In the genomic region with DNA sequence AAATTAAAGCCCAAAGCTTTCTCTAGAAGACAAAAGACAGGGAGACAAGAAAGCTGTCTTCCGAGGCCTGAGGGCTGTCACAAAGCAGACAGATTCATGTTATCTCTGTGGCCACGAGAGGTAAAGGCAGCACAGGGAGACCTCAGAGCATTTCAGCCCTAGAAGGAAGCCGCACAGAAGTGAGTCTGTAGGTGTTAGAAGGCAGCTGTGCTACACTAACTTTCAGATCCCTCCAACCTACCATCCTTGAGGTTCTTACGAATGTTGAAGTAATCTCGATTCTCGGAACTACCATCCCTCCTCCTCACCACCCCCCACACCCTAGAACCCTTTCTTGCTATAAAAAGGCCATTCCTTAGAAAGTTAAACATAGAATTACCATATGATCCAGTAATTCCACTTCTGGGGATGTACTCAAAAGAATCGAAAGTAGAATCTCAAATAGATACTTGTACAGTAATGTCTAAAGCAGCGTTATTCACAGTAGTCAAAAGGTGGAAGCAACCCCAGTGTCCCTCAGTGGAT, we compare ENCODE assay signal across 8 cellular contexts. TPM values are rescaled to one million over a fixed set of nuclear protein-coding genes. Genes with fewer than 3 reads are reported as not detected.
DNase-seq lines count a peak whose midpoint lies in the region; ATAC-seq and TF ChIP-seq lines count a peak whose summit lies in the region.

No MANE protein-coding gene starts in this region.

- CTCF ChIA-PET in MCF 10A (lab: Yijun Ruan, JAX) = interaction anchor here (1.4 kb wide), 1 partner anchor 23 kb away, joined by 7 read pairs; no protein-coding TSS in a partner anchor

- no peaks in the 10 kb centered on the region for H3K36me3 Mint-ChIP-seq in CD4-positive, CD25-positive, alpha-beta regulatory T cell
- H3K36me3 Mint-ChIP-seq in IgD-negative memory B cell = peaks cover 3% of the 10 kb centered on the region
- H3K36me3 Mint-ChIP-seq in MCF 10A (ENCODE audit: insufficient read depth, unreplicated experiment) = no peaks in the 10 kb centered on the region

- peak; percentile 88 to 93 for ATAC-seq in CD4-positive, CD25-positive, alpha-beta regulatory T cell (ENCODE audit: low read depth in 2 of 2)
- ATAC-seq in GM21423 (IDR thresholded peaks at IDR 0.05; ENCODE audit: unreplicated experiment) = peak; percentile 67

- BruUV-seq in MCF 10A (replicated peaks; lab: Mats Ljungman, UMichigan) = no TSS peak

- no peaks in the 10 kb centered on the region for H3K9me3 ChIP-seq in CD4-positive, CD25-positive, alpha-beta regulatory T cell (ENCODE audit: control insufficient read depth in 2 of 2, low read length in 2 of 2)

- peak overlapping the region; percentile 88 to 97 (median 90) for H3K27ac Mint-ChIP-seq in CD4-positive, CD25-positive, alpha-beta regulatory T cell
- peak overlapping the region; percentile 65 to 89 (median 85) for H3K27ac Mint-ChIP-seq in IgD-negative memory B cell
- H3K27ac Mint-ChIP-seq in MCF 10A (ENCODE audit: low read depth, unreplicated experiment) = no peak overlapping the region

- H3K27me3 ChIP-seq in CD4-positive, CD25-positive, alpha-beta regulatory T cell (ENCODE audit: control insufficient read depth, insufficient read depth, low read length) = no peaks in the 10 kb centered on the region

- POLR2A ChIA-PET in MCF 10A (lab: Yijun Ruan, JAX) = interaction anchor here (1.0 kb wide), 1 partner anchor 21 kb away, joined by 4 read pairs; the partner anchor contains the start of gene LYST

- no peaks in the 10 kb centered on the region for H3K36me3 ChIP-seq in CD4-positive, CD25-positive, alpha-beta regulatory T cell (ENCODE audit: control insufficient read depth, insufficient read depth, low read length)

- H3K27me3 Mint-ChIP-seq in CD4-positive, CD25-positive, alpha-beta regulatory T cell = no peaks in the 10 kb centered on the region
- H3K27me3 Mint-ChIP-seq in IgD-negative memory B cell = no peaks in the 10 kb centered on the region
- no peaks in the 10 kb centered on the region for H3K27me3 Mint-ChIP-seq in MCF 10A (ENCODE audit: insufficient read depth, unreplicated experiment)

- TF ChIP-seq CTCF in MCF 10A (IDR thresholded peaks at IDR 0.05; ENCODE audit: unreplicated experiment) = no peak

- peak; percentile 9 to 88 (median 50) for DNase-seq in CD4-positive, CD25-positive, alpha-beta regulatory T cell
- peak; percentile 26 for DNase-seq in activated naive CD8-positive, alpha-beta T cell treated with anti-CD3 and anti-CD28 coated beads, Interleukin-2, amount 50 U/mL, for 16 hours (ENCODE audit: low read depth, low spot score)
- no peak for DNase-seq in KBM-7
- no peak for DNase-seq in UCSD-AML1 (lab: John Stamatoyannopoulos, UW; ENCODE audit: unreplicated experiment)
- DNase-seq in C1 segment of cervical spinal cord (lab: John Stamatoyannopoulos, UW) = no peak
- no peak for DNase-seq in MCF 10A (ENCODE audit: unreplicated experiment)

- intact Hi-C loops in MCF 10A (cut with micrococcal nuclease) = no loop called here

- in situ Hi-C loops in KBM-7 (cut with MboI; ENCODE audit: low pct_unique_long_range_greater_than_20kb, low sequenced_read_pairs) = no loop called here

- peaks cover 11% of the 10 kb centered on the region for H3K4me1 ChIP-seq in CD4-positive, CD25-positive, alpha-beta regulatory T cell (ENCODE audit: control insufficient read depth, insufficient read depth, low read length, poor library complexity, severe bottlenecking)

- peaks cover 15 to 28% (median 21%) of the 10 kb centered on the region in 4 donors for H3K4me1 Mint-ChIP-seq in CD4-positive, CD25-positive, alpha-beta regulatory T cell
- peaks cover 16 to 37% (median 32%) of the 10 kb centered on the region in 3 donors for H3K4me1 Mint-ChIP-seq in IgD-negative memory B cell
- H3K4me1 Mint-ChIP-seq in MCF 10A (ENCODE audit: insufficient read depth, unreplicated experiment) = peaks cover 11% of the 10 kb centered on the region

- H3K9me3 Mint-ChIP-seq in CD4-positive, CD25-positive, alpha-beta regulatory T cell = no peaks in the 10 kb centered on the region
- H3K9me3 Mint-ChIP-seq in IgD-negative memory B cell (no peaks in the 10 kb centered on the region), MCF 10A (ENCODE audit: unreplicated experiment) (no peaks in the 10 kb centered on the region)

- peak overlapping the region; percentile 80 for H3K4me3 ChIP-seq in CD4-positive, CD25-positive, alpha-beta regulatory T cell (ENCODE audit: low read depth, low read length)

- peak overlapping the region; percentile 5 to 88 (median 82) for H3K4me3 Mint-ChIP-seq in CD4-positive, CD25-positive, alpha-beta regulatory T cell
- H3K4me3 Mint-ChIP-seq in IgD-negative memory B cell (peak overlapping the region; percentile 69 to 94 (median 86)), MCF 10A (ENCODE audit: unreplicated experiment) (no peak overlapping the region)

- peak overlapping the region; percentile 62 for H3K27ac ChIP-seq in CD4-positive, CD25-positive, alpha-beta regulatory T cell (ENCODE audit: insufficient read depth, low read length, poor library complexity, severe bottlenecking)

RNA-seq across cellular contexts. Expression of gene LYST, which starts 21.5 kb away (rescaled TPM):
- total RNA-seq in CD4-positive, CD25-positive, alpha-beta regulatory T cell = 32.5 TPM
- 10 to 100 TPM in 1 of 4 donors, 1 to 10 TPM in 3; 8.1 to 10.3 (median 9.2) TPM for polyA plus RNA-seq in CD4-positive, CD25-positive, alpha-beta regulatory T cell
- 29.4 TPM for polyA plus RNA-seq in IgD-negative memory B cell
- total RNA-seq in MCF 10A (2022) = 23.9 and 37.4 TPM in 2 replicates

Comparison
In these comparisons a context has a peak if more than half of its experiments do, and no peak if none do; other contexts are left out.
1. DNase-seq: peak in CD4-positive, CD25-positive, alpha-beta regulatory T cell (3 of 3) and activated naive CD8-positive, alpha-beta T cell treated with anti-CD3 and anti-CD28 coated beads, Interleukin-2, amount 50 U/mL, for 16 hours (single experiment); none in KBM-7 (single experiment), UCSD-AML1 (single experiment), C1 segment of cervical spinal cord (0 of 14) and MCF 10A (single experiment).